Comparison of ENCODE assay signal across 5 cellular contexts in the genomic region with DNA sequence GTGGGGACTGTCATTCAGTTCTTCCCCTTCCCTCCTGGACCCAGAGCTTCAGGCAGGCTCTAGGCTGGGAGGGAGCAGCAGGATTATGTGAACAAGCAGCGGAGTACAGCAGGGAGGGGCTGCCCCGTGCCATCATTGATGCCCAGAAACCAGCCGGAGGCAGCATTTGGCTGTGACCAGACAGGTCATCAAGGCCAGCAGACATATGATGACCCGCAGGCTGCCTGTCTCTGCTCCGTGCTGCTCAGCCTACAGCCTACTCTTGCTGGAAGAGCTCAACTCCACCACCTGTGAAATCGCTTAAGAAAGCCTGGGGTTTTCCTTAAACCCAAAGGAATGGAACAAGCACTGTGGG. TPM values are rescaled to one million over a fixed set of nuclear protein-coding genes. Genes with fewer than 3 reads are reported as not detected.
DNase-seq lines count a peak whose midpoint lies in the region.
"Had no signal": no experiment of that assay in that cellular context is flagged by ENCODE, and none has a peak within 500 bp of the region (broad histone marks: within the 10 kb centered on the region; RNA-seq: fewer than 3 reads in every experiment).

No MANE protein-coding gene starts in this region.

- H3K27ac Mint-ChIP-seq in activated naive CD4-positive, alpha-beta T cell treated with anti-CD3 and anti-CD28 coated beads for 36 hours: peak overlapping the region; percentile 36
- H3K27ac Mint-ChIP-seq: activated T-helper 2 cell treated with anti-CD3 and anti-CD28 coated beads, Interferon-gamma antibody, Interleukin-2, Interleukin-4, amounts not matched to agents 10 μg/mL and 5 μg/mL and 100 μg/mL, durations not matched to agents 14 hours and 24 hours and 36 hours had no signal

- CTCF ChIA-PET in activated naive CD4-positive, alpha-beta T cell treated with anti-CD3 and anti-CD28 coated beads for 36 hours (lab: Charles Lee): no interaction called here

- intact Hi-C loops in activated naive CD4-positive, alpha-beta T cell treated with anti-CD3 and anti-CD28 coated beads for 36 hours (cut with micrococcal nuclease): no loop called here

- no peak for DNase-seq in activated naive CD4-positive, alpha-beta T cell treated with anti-CD3 and anti-CD28 coated beads for 36 hours
- no peak for DNase-seq in activated naive CD4-positive, alpha-beta T cell treated with Interleukin-2 at 50 U/mL for 16 hours
- DNase-seq: mucosa of descending colon; stimulated activated CD4-positive, alpha-beta T cell treated with anti-CD3 and anti-CD28 coated beads, Interleukin-4, amount 100 ng/mL, for 4 hours had no signal

- H3K4me1 Mint-ChIP-seq in activated naive CD4-positive, alpha-beta T cell treated with anti-CD3 and anti-CD28 coated beads for 36 hours (ENCODE audit: low read depth): peaks cover 46% of the 10 kb centered on the region

- no peaks in the 10 kb centered on the region for H3K9me3 Mint-ChIP-seq in activated naive CD4-positive, alpha-beta T cell treated with anti-CD3 and anti-CD28 coated beads for 36 hours
- H3K9me3 Mint-ChIP-seq: activated T-helper 2 cell treated with anti-CD3 and anti-CD28 coated beads, Interferon-gamma antibody, Interleukin-2, Interleukin-4, amounts not matched to agents 10 μg/mL and 5 μg/mL and 100 μg/mL, durations not matched to agents 14 hours and 24 hours and 36 hours had no signal

- H3K36me3 Mint-ChIP-seq in activated naive CD4-positive, alpha-beta T cell treated with anti-CD3 and anti-CD28 coated beads for 36 hours (ENCODE audit: low read depth): peaks cover 46% of the 10 kb centered on the region

- H3K27me3 Mint-ChIP-seq in activated naive CD4-positive, alpha-beta T cell treated with anti-CD3 and anti-CD28 coated beads for 36 hours (ENCODE audit: low read depth): no peaks in the 10 kb centered on the region

- H3K4me3 Mint-ChIP-seq in activated naive CD4-positive, alpha-beta T cell treated with anti-CD3 and anti-CD28 coated beads for 36 hours: no peak overlapping the region

RNA-seq across cellular contexts. Expression of a gene that starts 4.9 kb away (rescaled TPM):
- 10 to 100 TPM; 21.0 to 23.3 TPM for total RNA-seq in activated naive CD4-positive, alpha-beta T cell treated with anti-CD3 and anti-CD28 coated beads for 36 hours

RNA-seq across cellular contexts. Expression of a gene that starts 15.8 kb away (rescaled TPM):
- total RNA-seq in activated naive CD4-positive, alpha-beta T cell treated with anti-CD3 and anti-CD28 coated beads for 36 hours: 10 to 100 TPM; 10.8 to 11.3 TPM

RNA-seq across cellular contexts. Expression of a gene that starts 18.0 kb away (rescaled TPM):
- 10 to 100 TPM; 15.0 to 18.3 TPM for total RNA-seq in activated naive CD4-positive, alpha-beta T cell treated with anti-CD3 and anti-CD28 coated beads for 36 hours

RNA-seq across cellular contexts. Expression of a gene that starts 26.9 kb away (rescaled TPM):
- 10 to 100 TPM; 27.3 to 30.9 TPM for total RNA-seq in activated naive CD4-positive, alpha-beta T cell treated with anti-CD3 and anti-CD28 coated beads for 36 hours

RNA-seq across cellular contexts. Expression of a gene that starts 42.6 kb away (rescaled TPM):
- not detected for total RNA-seq in activated naive CD4-positive, alpha-beta T cell treated with anti-CD3 and anti-CD28 coated beads for 36 hours
- total RNA-seq: activated T-helper 2 cell treated with anti-CD3 and anti-CD28 coated beads, Interferon-gamma antibody, Interleukin-2, Interleukin-4, amounts not matched to agents 10 μg/mL and 5 μg/mL and 100 μg/mL, durations not matched to agents 14 hours and 24 hours and 36 hours had no signal
